1 cellular context compared by ENCODE assay signal in genomic region chr11:119025099-119025473, GRCh38.
TF ChIP-seq lines count a peak whose summit lies in the region.

No MANE protein-coding gene starts in this region.

TF ChIP-seq in K562, 482 proteins besides CTCF, POLR2A, EP300 and RAD21:
- no peak for TF ChIP-seq GTF2B (IDR thresholded peaks at IDR 0.05; ENCODE audit: extremely low read depth, insufficient read length)
- 0 out of 2 replicates have a peak, but pooled peaks have one; percentile 6 for TF ChIP-seq POLR2G (IDR thresholded peaks at IDR 0.05; ENCODE audit: low read depth, low read length)
